In the genomic region with DNA sequence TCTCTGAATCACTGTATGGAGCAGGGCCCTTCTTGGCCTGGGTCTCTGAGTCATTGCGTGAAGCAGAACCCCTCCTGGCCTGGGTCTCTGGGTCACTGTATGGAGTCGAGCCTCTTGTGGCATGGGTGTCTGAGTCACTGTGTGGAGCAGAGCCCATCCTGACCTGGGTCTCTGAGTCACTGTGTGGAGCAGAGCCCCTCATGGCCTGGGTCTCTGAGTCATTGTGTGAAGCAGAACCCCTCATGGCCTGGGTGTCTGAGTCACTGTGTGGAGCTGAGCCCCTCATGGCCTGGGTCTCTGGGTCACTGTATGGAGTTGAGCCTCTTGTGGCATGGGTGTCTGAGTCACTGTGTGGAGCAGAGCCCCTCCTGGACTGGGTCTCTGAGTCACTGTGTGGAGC, we compare ENCODE assay signal across 24 cellular contexts.
DNase-seq lines count a peak whose midpoint lies in the region; ATAC-seq and TF ChIP-seq lines count a peak whose summit lies in the region.
"Had no signal": no experiment of that assay in that cellular context is flagged by ENCODE, and none has a peak within 500 bp of the region (broad histone marks: within the 10 kb centered on the region; RNA-seq: fewer than 3 reads in every experiment).

No MANE protein-coding gene starts in this region.

- no peak overlapping the region for H3K4me3 Mint-ChIP-seq in activated naive CD8-positive, alpha-beta T cell treated with anti-CD3 and anti-CD28 coated beads, Interleukin-2, amount 50 U/mL, for 24 hours
- H3K4me3 Mint-ChIP-seq in activated naive CD8-positive, alpha-beta T cell treated with anti-CD3 and anti-CD28 coated beads for 36 hours: no peak overlapping the region
- H3K4me3 Mint-ChIP-seq in natural killer cell: no peak overlapping the region
- H3K4me3 Mint-ChIP-seq: activated naive CD4-positive, alpha-beta T cell treated with anti-CD3 and anti-CD28 coated beads, Interleukin-2, amount 50 U/mL, for 24 hours; immature natural killer cell; natural killer cell treated with Interleukin-12 subunit alpha and Interleukin-12 subunit beta and Interleukin-15 and Interleukin-18, amount 100 ng/mL, for 72 hours; stimulated activated naive CD8-positive, alpha-beta T cell treated with anti-CD3 and anti-CD28 coated beads, Interleukin-15, Interleukin-2, amounts not matched to agents 100 ng/mL and 50 ng/mL, for 24 hours; T-helper 1 cell treated with Interleukin-12 subunit alpha and Interleukin-12 subunit beta and Interleukin-4 antibody, amounts not matched to agents 30 μg/mL and 1 μg/mL, for 36 hours; WTC11 had no signal

- no peak overlapping the region for H3K27ac Mint-ChIP-seq in activated naive CD8-positive, alpha-beta T cell treated with anti-CD3 and anti-CD28 coated beads, Interleukin-2, amount 50 U/mL, for 24 hours
- H3K27ac Mint-ChIP-seq in activated naive CD8-positive, alpha-beta T cell treated with anti-CD3 and anti-CD28 coated beads for 36 hours: no peak overlapping the region
- no peak overlapping the region for H3K27ac Mint-ChIP-seq in natural killer cell
- H3K27ac Mint-ChIP-seq: activated naive CD4-positive, alpha-beta T cell treated with anti-CD3 and anti-CD28 coated beads, Interleukin-2, amount 50 U/mL, for 24 hours; immature natural killer cell; natural killer cell treated with Interleukin-12 subunit alpha and Interleukin-12 subunit beta and Interleukin-15 and Interleukin-18, amount 100 ng/mL, for 72 hours; stimulated activated naive CD8-positive, alpha-beta T cell treated with anti-CD3 and anti-CD28 coated beads, Interleukin-15, Interleukin-2, amounts not matched to agents 100 ng/mL and 50 ng/mL, for 24 hours; T-helper 1 cell treated with Interleukin-12 subunit alpha and Interleukin-12 subunit beta and Interleukin-4 antibody, amounts not matched to agents 30 μg/mL and 1 μg/mL, for 36 hours; WTC11 had no signal

- H3K27me3 Mint-ChIP-seq in activated naive CD8-positive, alpha-beta T cell treated with anti-CD3 and anti-CD28 coated beads, Interleukin-2, amount 50 U/mL, for 24 hours: peaks cover 7% of the 10 kb centered on the region
- peaks cover 20% of the 10 kb centered on the region for H3K27me3 Mint-ChIP-seq in activated naive CD8-positive, alpha-beta T cell treated with anti-CD3 and anti-CD28 coated beads for 36 hours
- H3K27me3 Mint-ChIP-seq in natural killer cell (ENCODE audit: low read depth in 2 of 2): peaks cover 5 to 15% of the 10 kb centered on the region in 2 donors

- TF ChIP-seq POLR2A in NB4 (IDR thresholded peaks at IDR 0.05; ENCODE audit: extremely low read depth, insufficient read length) (no peak), prostate gland (IDR thresholded peaks at IDR 0.05) (no peak)

- intact Hi-C loops in natural killer cell (cut with micrococcal nuclease): no loop called here
- intact Hi-C loops in prostate gland (cut with DNase I): no loop called here

- no peak for DNase-seq in activated naive CD8-positive, alpha-beta T cell treated with anti-CD3 and anti-CD28 coated beads, Interleukin-2, amount 50 U/mL, for 24 hours
- no peak for DNase-seq in activated naive CD8-positive, alpha-beta T cell treated with anti-CD3 and anti-CD28 coated beads for 36 hours
- DNase-seq in NB4 (ENCODE audit: low read depth): peak; percentile 28
- DNase-seq in choroid plexus epithelial cell (ENCODE audit: low read depth): peak; percentile 9
- DNase-seq in natural killer cell: no peak
- no peak for DNase-seq in prostate gland (ENCODE audit: low spot score)
- no peak for DNase-seq in DMS153 treated with DMSO at 0.1 percent for 48 hours (lab: John Stamatoyannopoulos, UW; ENCODE audit: unreplicated experiment)
- DNase-seq: head of caudate nucleus; immature natural killer cell; MM.1S; NCI-H1694 treated with DMSO at 0.1 percent for 48 hours; NCI-H446; NK-92 treated with Interleukin-12 subunit alpha and Interleukin-12 subunit beta, amount 100 ng/mL, for 24 hours; stimulated activated CD4-positive, alpha-beta T cell treated with anti-CD3 and anti-CD28 coated beads, Interleukin-12 subunit alpha, Interleukin-12 subunit beta, amount 100 ng/mL, for 4 hours had no signal

- no peaks in the 10 kb centered on the region for H3K9me3 Mint-ChIP-seq in activated naive CD8-positive, alpha-beta T cell treated with anti-CD3 and anti-CD28 coated beads, Interleukin-2, amount 50 U/mL, for 24 hours
- H3K9me3 Mint-ChIP-seq in activated naive CD8-positive, alpha-beta T cell treated with anti-CD3 and anti-CD28 coated beads for 36 hours: peaks cover 7% of the 10 kb centered on the region
- H3K9me3 Mint-ChIP-seq in natural killer cell: no peaks in the 10 kb centered on the region
- H3K9me3 Mint-ChIP-seq: activated naive CD4-positive, alpha-beta T cell treated with anti-CD3 and anti-CD28 coated beads, Interleukin-2, amount 50 U/mL, for 24 hours; natural killer cell treated with Interleukin-12 subunit alpha and Interleukin-12 subunit beta and Interleukin-15 and Interleukin-18, amount 100 ng/mL, for 72 hours; stimulated activated naive CD8-positive, alpha-beta T cell treated with anti-CD3 and anti-CD28 coated beads, Interleukin-15, Interleukin-2, amounts not matched to agents 100 ng/mL and 50 ng/mL, for 24 hours had no signal

- no peak overlapping the region for H3K4me3 ChIP-seq in NB4 (ENCODE audit: low read depth, low read length)
- no peak overlapping the region for H3K4me3 ChIP-seq in choroid plexus epithelial cell (ENCODE audit: low read depth, low read length)
- peak overlapping the region in 3 of 5 donors; percentile 7 to 50 (median 38) for H3K4me3 ChIP-seq in subcutaneous abdominal adipose tissue (ENCODE audit: low read depth in 1 of 5, low read length in 5 of 5)
- no peak overlapping the region for H3K4me3 ChIP-seq in prostate gland
- H3K4me3 ChIP-seq: breast epithelium, dorsolateral prefrontal cortex, psoas muscle, vagina had no signal

- no peak overlapping the region for H3K9ac ChIP-seq in subcutaneous abdominal adipose tissue (ENCODE audit: low read length in 5 of 5)

- H3K9me3 ChIP-seq in subcutaneous abdominal adipose tissue (ENCODE audit: control insufficient read depth in 5 of 5, low read length in 5 of 5): peaks cover 9 to 25% (median 21%) of the 10 kb centered on the region in 5 donors
- no peaks in the 10 kb centered on the region for H3K9me3 ChIP-seq in prostate gland

- no peaks in the 10 kb centered on the region for H3K4me1 ChIP-seq in subcutaneous abdominal adipose tissue (ENCODE audit: control insufficient read depth in 5 of 5, insufficient read depth in 5 of 5, low read length in 5 of 5)
- no peaks in the 10 kb centered on the region for H3K4me1 ChIP-seq in prostate gland (replicated peaks)
- H3K4me1 ChIP-seq: breast epithelium, psoas muscle, vagina had no signal

- no peaks in the 10 kb centered on the region for H3K36me3 Mint-ChIP-seq in activated naive CD8-positive, alpha-beta T cell treated with anti-CD3 and anti-CD28 coated beads, Interleukin-2, amount 50 U/mL, for 24 hours (ENCODE audit: low read depth)
- H3K36me3 Mint-ChIP-seq in activated naive CD8-positive, alpha-beta T cell treated with anti-CD3 and anti-CD28 coated beads for 36 hours: no peaks in the 10 kb centered on the region
- no peaks in the 10 kb centered on the region for H3K36me3 Mint-ChIP-seq in natural killer cell
- H3K36me3 Mint-ChIP-seq: activated naive CD4-positive, alpha-beta T cell treated with anti-CD3 and anti-CD28 coated beads, Interleukin-2, amount 50 U/mL, for 24 hours; natural killer cell treated with Interleukin-12 subunit alpha and Interleukin-12 subunit beta and Interleukin-15 and Interleukin-18, amount 100 ng/mL, for 72 hours had no signal

- ATAC-seq in activated naive CD8-positive, alpha-beta T cell treated with anti-CD3 and anti-CD28 coated beads, Interleukin-2, amount 50 U/mL, for 24 hours: peak; percentile 66
- no peak for ATAC-seq in natural killer cell
- ATAC-seq: psoas muscle, WTC11 had no signal

- TF ChIP-seq CTCF in NB4 (IDR thresholded peaks at IDR 0.05; ENCODE audit: low read depth, low read length) (no peak), choroid plexus epithelial cell (conservative IDR thresholded peaks at IDR 0.05; ENCODE audit: low read depth, low read length) (no peak), natural killer cell (IDR thresholded peaks at IDR 0.05) (no peak), prostate gland (IDR thresholded peaks at IDR 0.05) (no peak)

- 95% methylated on average over 2 of the region's 2 CpGs for WGBS in prostate gland

- no peak overlapping the region for H3K27ac ChIP-seq in subcutaneous abdominal adipose tissue (ENCODE audit: low read depth, low read length)
- H3K27ac ChIP-seq in prostate gland: no peak overlapping the region
- H3K27ac ChIP-seq: breast epithelium, dorsolateral prefrontal cortex, psoas muscle, vagina had no signal

- H3K27me3 ChIP-seq in subcutaneous abdominal adipose tissue (ENCODE audit: control insufficient read depth in 5 of 5, insufficient read depth in 4 of 5, low read length in 5 of 5) (peaks cover 18 to 41% (median 36%) of the 10 kb centered on the region in 5 donors), prostate gland (replicated peaks; ENCODE audit: insufficient read depth) (no peaks in the 10 kb centered on the region)
- H3K27me3 ChIP-seq: dorsolateral prefrontal cortex, vagina had no signal

- no peaks in the 10 kb centered on the region for H3K36me3 ChIP-seq in subcutaneous abdominal adipose tissue (ENCODE audit: control insufficient read depth in 5 of 5, insufficient read depth in 5 of 5, low read length in 5 of 5)
- no peaks in the 10 kb centered on the region for H3K36me3 ChIP-seq in prostate gland
- H3K36me3 ChIP-seq: breast epithelium, vagina had no signal

- H3K4me1 Mint-ChIP-seq in activated naive CD8-positive, alpha-beta T cell treated with anti-CD3 and anti-CD28 coated beads, Interleukin-2, amount 50 U/mL, for 24 hours: no peaks in the 10 kb centered on the region
- no peaks in the 10 kb centered on the region for H3K4me1 Mint-ChIP-seq in activated naive CD8-positive, alpha-beta T cell treated with anti-CD3 and anti-CD28 coated beads for 36 hours
- H3K4me1 Mint-ChIP-seq in natural killer cell: no peaks in the 10 kb centered on the region
- H3K4me1 Mint-ChIP-seq: activated naive CD4-positive, alpha-beta T cell treated with anti-CD3 and anti-CD28 coated beads, Interleukin-2, amount 50 U/mL, for 24 hours; immature natural killer cell had no signal

Comparison
In these comparisons a context has a peak if more than half of its experiments do, and no peak if none do; other contexts are left out.
1. DNase-seq: peak in NB4 (single experiment) and choroid plexus epithelial cell (single experiment); none in activated naive CD8-positive, alpha-beta T cell treated with anti-CD3 and anti-CD28 coated beads, Interleukin-2, amount 50 U/mL, for 24 hours (single experiment), activated naive CD8-positive, alpha-beta T cell treated with anti-CD3 and anti-CD28 coated beads for 36 hours (single experiment), natural killer cell (single experiment), prostate gland (single experiment) and DMS153 treated with DMSO at 0.1 percent for 48 hours (single experiment).
2. H3K4me3 ChIP-seq: peak in subcutaneous abdominal adipose tissue (3 of 5); none in NB4 (single experiment), choroid plexus epithelial cell (single experiment) and prostate gland (0 of 2).